In the genomic region with DNA sequence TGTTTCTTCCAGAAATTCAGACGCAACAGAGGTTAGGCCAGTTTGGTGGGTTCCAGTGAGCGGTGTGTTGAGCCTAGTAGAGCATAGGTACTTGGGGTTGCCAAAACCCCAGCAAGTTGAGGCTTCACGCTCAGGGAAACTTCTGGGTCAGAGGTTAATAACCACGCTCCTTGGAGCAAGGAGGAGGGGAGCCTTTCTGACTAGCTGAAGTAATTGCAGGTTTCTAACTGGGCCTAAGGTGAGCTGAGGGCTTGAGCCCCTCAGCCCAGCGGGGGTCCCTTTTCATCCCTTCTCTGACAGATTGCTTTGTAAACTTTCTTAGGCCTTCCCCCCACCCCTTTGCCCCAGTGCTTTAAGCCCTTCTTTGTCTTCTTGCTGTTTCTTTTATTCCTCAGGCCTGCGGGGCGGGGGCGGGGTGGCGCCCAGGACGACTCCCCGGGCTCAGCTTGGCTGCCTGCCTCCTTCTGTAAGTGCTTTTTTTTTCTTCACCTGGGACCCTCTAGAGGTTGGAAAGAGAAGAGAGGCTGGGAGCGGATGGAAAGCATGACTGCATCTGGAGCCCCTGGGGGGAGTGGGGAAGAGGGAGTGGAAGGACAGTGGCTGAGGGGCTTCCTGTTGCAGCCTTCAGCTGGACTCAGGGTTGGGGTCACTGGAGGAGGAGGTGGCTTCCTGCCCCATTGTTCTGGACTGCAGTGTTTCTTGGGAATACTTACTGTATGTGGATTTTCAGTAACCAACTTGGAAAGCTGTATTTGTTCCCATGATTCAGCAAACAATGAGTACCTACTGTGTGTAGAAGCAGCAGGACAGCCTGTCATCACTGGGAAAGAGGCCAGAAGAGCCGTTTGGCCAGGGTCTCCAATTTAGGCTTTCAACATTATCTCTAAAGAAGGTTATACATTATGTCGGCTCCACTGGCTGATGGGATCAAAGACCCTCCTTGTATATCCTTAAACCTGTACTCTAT, we compare ENCODE assay signal across 1 cellular context.
TF ChIP-seq lines count a peak whose summit lies in the region.

No MANE protein-coding gene starts in this region.

TF ChIP-seq in K562, 482 proteins besides CTCF, POLR2A, EP300 and RAD21 (continued from another document and continues in another):
- TF ChIP-seq, protein P1, sequence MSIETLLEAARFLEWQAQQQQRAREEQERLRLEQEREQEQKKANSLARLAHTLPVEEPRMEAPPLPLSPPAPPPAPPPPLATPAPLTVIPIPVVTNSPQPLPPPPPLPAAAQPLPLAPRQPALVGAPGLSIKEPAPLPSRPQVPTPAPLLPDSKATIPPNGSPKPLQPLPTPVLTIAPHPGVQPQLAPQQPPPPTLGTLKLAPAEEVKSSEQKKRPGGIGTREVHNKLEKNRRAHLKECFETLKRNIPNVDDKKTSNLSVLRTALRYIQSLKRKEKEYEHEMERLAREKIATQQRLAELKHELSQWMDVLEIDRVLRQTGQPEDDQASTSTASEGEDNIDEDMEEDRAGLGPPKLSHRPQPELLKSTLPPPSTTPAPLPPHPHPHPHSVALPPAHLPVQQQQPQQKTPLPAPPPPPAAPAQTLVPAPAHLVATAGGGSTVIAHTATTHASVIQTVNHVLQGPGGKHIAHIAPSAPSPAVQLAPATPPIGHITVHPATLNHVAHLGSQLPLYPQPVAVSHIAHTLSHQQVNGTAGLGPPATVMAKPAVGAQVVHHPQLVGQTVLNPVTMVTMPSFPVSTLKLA (conservative IDR thresholded peaks at IDR 0.05) = peak; percentile 39 to 42; a peak in 2 of 4 replicates
- TF ChIP-seq KDM5B (IDR thresholded peaks at IDR 0.05; ENCODE audit: insufficient replicate concordance, low read depth, low read length) (no peak), FOXJ2 (tag; IDR thresholded peaks at IDR 0.05) (no peak), ATF7 (IDR thresholded peaks at IDR 0.05) (no peak), ZNF408 (CRISPR knock-in tag; IDR thresholded peaks at IDR 0.05; ENCODE audit: low read depth) (no peak), MTA2 (IDR thresholded peaks at IDR 0.05; ENCODE audit: low read depth) (no peak), KAT2B (IDR thresholded peaks at IDR 0.05; ENCODE audit: low read depth, low read length) (no peak), SMAD4 (CRISPR knock-in tag; conservative IDR thresholded peaks at IDR 0.05) (no peak), ZC3H8 (IDR thresholded peaks at IDR 0.05) (no peak), ZNF764 (CRISPR knock-in tag; IDR thresholded peaks at IDR 0.05; ENCODE audit: low read depth) (no peak), PHB (CRISPR knock-in tag; IDR thresholded peaks at IDR 0.05) (no peak), SAFB2 (IDR thresholded peaks at IDR 0.05; ENCODE audit: borderline replicate concordance, low read depth, low read length, severe bottlenecking) (no peak), SRSF1 (IDR thresholded peaks at IDR 0.05; ENCODE audit: low read depth, low read length) (no peak), ERF (CRISPR knock-in tag; IDR thresholded peaks at IDR 0.05) (no peak), ZZZ3 (IDR thresholded peaks at IDR 0.05) (no peak), ZNF24 (IDR thresholded peaks at IDR 0.05) (no peak), ZNF253 (CRISPR knock-in tag; conservative IDR thresholded peaks at IDR 0.05) (no peak), ZNF197 (CRISPR knock-in tag; IDR thresholded peaks at IDR 0.05; ENCODE audit: low read depth) (no peak), ZNF212 (CRISPR knock-in tag; IDR thresholded peaks at IDR 0.05) (no peak), POLR2B (IDR thresholded peaks at IDR 0.05; ENCODE audit: low read depth, partially characterized antibody) (no peak), THRAP3 (IDR thresholded peaks at IDR 0.05; ENCODE audit: borderline replicate concordance) (no peak), HMG20A (CRISPR knock-in tag; conservative IDR thresholded peaks at IDR 0.05) (no peak), E2F3 (CRISPR knock-in tag; IDR thresholded peaks at IDR 0.05) (no peak), ZFPM2 (CRISPR knock-in tag; IDR thresholded peaks at IDR 0.05) (no peak), EGR1 (conservative IDR thresholded peaks at IDR 0.05) (peak; percentile 92), ARID1B (IDR thresholded peaks at IDR 0.05) (peak; percentile 39), ZNF311 (CRISPR knock-in tag; IDR thresholded peaks at IDR 0.05) (no peak), ZNF79 (CRISPR knock-in tag; IDR thresholded peaks at IDR 0.05; ENCODE audit: low read depth) (no peak), ZNF707 (CRISPR knock-in tag; conservative IDR thresholded peaks at IDR 0.05) (no peak), MAFG (tag; conservative IDR thresholded peaks at IDR 0.05) (0 out of 2 replicates have a peak, but pooled peaks have one; percentile 12), POLR3G (IDR thresholded peaks at IDR 0.05; ENCODE audit: extremely low read depth, insufficient read length, insufficient replicate concordance) (no peak), FOXM1 (IDR thresholded peaks at IDR 0.05; ENCODE audit: low read depth) (no peak), FOXM1 (CRISPR knock-in tag; IDR thresholded peaks at IDR 0.05; ENCODE audit: low read depth) (no peak)
- TF ChIP-seq, protein P2, sequence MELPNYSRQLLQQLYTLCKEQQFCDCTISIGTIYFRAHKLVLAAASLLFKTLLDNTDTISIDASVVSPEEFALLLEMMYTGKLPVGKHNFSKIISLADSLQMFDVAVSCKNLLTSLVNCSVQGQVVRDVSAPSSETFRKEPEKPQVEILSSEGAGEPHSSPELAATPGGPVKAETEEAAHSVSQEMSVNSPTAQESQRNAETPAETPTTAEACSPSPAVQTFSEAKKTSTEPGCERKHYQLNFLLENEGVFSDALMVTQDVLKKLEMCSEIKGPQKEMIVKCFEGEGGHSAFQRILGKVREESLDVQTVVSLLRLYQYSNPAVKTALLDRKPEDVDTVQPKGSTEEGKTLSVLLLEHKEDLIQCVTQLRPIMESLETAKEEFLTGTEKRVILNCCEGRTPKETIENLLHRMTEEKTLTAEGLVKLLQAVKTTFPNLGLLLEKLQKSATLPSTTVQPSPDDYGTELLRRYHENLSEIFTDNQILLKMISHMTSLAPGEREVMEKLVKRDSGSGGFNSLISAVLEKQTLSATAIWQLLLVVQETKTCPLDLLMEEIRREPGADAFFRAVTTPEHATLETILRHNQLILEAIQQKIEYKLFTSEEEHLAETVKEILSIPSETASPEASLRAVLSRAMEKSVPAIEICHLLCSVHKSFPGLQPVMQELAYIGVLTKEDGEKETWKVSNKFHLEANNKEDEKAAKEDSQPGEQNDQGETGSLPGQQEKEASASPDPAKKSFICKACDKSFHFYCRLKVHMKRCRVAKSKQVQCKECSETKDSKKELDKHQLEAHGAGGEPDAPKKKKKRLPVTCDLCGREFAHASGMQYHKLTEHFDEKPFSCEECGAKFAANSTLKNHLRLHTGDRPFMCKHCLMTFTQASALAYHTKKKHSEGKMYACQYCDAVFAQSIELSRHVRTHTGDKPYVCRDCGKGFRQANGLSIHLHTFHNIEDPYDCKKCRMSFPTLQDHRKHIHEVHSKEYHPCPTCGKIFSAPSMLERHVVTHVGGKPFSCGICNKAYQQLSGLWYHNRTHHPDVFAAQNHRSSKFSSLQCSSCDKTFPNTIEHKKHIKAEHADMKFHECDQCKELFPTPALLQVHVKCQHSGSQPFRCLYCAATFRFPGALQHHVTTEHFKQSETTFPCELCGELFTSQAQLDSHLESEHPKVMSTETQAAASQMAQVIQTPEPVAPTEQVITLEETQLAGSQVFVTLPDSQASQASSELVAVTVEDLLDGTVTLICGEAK (IDR thresholded peaks at IDR 0.05) = no peak
- TF ChIP-seq, protein P2 (CRISPR knock-in tag; IDR thresholded peaks at IDR 0.05) = no peak
- TF ChIP-seq, protein P3, sequence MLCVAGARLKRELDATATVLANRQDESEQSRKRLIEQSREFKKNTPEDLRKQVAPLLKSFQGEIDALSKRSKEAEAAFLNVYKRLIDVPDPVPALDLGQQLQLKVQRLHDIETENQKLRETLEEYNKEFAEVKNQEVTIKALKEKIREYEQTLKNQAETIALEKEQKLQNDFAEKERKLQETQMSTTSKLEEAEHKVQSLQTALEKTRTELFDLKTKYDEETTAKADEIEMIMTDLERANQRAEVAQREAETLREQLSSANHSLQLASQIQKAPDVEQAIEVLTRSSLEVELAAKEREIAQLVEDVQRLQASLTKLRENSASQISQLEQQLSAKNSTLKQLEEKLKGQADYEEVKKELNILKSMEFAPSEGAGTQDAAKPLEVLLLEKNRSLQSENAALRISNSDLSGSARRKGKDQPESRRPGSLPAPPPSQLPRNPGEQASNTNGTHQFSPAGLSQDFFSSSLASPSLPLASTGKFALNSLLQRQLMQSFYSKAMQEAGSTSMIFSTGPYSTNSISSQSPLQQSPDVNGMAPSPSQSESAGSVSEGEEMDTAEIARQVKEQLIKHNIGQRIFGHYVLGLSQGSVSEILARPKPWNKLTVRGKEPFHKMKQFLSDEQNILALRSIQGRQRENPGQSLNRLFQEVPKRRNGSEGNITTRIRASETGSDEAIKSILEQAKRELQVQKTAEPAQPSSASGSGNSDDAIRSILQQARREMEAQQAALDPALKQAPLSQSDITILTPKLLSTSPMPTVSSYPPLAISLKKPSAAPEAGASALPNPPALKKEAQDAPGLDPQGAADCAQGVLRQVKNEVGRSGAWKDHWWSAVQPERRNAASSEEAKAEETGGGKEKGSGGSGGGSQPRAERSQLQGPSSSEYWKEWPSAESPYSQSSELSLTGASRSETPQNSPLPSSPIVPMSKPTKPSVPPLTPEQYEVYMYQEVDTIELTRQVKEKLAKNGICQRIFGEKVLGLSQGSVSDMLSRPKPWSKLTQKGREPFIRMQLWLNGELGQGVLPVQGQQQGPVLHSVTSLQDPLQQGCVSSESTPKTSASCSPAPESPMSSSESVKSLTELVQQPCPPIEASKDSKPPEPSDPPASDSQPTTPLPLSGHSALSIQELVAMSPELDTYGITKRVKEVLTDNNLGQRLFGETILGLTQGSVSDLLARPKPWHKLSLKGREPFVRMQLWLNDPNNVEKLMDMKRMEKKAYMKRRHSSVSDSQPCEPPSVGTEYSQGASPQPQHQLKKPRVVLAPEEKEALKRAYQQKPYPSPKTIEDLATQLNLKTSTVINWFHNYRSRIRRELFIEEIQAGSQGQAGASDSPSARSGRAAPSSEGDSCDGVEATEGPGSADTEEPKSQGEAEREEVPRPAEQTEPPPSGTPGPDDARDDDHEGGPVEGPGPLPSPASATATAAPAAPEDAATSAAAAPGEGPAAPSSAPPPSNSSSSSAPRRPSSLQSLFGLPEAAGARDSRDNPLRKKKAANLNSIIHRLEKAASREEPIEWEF (CRISPR knock-in tag; IDR thresholded peaks at IDR 0.05) = no peak
- TF ChIP-seq, protein P4, sequence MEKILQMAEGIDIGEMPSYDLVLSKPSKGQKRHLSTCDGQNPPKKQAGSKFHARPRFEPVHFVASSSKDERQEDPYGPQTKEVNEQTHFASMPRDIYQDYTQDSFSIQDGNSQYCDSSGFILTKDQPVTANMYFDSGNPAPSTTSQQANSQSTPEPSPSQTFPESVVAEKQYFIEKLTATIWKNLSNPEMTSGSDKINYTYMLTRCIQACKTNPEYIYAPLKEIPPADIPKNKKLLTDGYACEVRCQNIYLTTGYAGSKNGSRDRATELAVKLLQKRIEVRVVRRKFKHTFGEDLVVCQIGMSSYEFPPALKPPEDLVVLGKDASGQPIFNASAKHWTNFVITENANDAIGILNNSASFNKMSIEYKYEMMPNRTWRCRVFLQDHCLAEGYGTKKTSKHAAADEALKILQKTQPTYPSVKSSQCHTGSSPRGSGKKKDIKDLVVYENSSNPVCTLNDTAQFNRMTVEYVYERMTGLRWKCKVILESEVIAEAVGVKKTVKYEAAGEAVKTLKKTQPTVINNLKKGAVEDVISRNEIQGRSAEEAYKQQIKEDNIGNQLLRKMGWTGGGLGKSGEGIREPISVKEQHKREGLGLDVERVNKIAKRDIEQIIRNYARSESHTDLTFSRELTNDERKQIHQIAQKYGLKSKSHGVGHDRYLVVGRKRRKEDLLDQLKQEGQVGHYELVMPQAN (IDR thresholded peaks at IDR 0.05; ENCODE audit: borderline replicate concordance) = 0 out of 2 replicates have a peak, but pooled peaks have one; percentile 26
- TF ChIP-seq, protein P5, sequence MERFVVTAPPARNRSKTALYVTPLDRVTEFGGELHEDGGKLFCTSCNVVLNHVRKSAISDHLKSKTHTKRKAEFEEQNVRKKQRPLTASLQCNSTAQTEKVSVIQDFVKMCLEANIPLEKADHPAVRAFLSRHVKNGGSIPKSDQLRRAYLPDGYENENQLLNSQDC (CRISPR knock-in tag; IDR thresholded peaks at IDR 0.05) = no peak
- TF ChIP-seq, protein P6, sequence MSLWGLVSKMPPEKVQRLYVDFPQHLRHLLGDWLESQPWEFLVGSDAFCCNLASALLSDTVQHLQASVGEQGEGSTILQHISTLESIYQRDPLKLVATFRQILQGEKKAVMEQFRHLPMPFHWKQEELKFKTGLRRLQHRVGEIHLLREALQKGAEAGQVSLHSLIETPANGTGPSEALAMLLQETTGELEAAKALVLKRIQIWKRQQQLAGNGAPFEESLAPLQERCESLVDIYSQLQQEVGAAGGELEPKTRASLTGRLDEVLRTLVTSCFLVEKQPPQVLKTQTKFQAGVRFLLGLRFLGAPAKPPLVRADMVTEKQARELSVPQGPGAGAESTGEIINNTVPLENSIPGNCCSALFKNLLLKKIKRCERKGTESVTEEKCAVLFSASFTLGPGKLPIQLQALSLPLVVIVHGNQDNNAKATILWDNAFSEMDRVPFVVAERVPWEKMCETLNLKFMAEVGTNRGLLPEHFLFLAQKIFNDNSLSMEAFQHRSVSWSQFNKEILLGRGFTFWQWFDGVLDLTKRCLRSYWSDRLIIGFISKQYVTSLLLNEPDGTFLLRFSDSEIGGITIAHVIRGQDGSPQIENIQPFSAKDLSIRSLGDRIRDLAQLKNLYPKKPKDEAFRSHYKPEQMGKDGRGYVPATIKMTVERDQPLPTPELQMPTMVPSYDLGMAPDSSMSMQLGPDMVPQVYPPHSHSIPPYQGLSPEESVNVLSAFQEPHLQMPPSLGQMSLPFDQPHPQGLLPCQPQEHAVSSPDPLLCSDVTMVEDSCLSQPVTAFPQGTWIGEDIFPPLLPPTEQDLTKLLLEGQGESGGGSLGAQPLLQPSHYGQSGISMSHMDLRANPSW (CRISPR knock-in tag; IDR thresholded peaks at IDR 0.05) = no peak
